23 cellular contexts compared by ENCODE assay signal in the genomic region with DNA sequence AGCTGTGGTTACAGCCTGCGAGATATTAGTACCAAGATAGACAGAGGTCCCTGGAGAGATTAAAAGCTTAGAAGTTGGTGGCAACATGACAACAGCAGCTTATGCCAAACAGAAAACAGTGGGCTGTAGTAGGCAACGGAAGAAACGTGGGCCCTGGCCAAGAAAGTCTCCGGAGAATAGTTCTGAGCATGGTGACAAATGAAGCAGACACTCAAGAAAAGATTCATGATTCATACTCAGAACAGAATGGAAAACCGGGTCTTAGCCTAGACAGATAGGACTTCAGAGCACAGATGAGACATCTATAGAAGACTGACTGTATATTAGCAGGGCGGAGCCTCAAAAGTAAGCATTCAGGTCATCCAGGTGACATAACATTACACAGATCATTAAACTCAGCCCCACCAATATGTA.
DNase-seq lines count a peak whose midpoint lies in the region; ATAC-seq lines count a peak whose summit lies in the region.
"Had no signal": no experiment of that assay in that cellular context is flagged by ENCODE, and none has a peak within 500 bp of the region (broad histone marks: within the 10 kb centered on the region; RNA-seq: fewer than 3 reads in every experiment).

No MANE protein-coding gene starts in this region.

- no peaks in the 10 kb centered on the region for H3K27me3 ChIP-seq in neuronal stem cell (ENCODE audit: control insufficient read depth in 3 of 3, insufficient read depth in 3 of 3, low read depth in 1 of 3, low read length in 3 of 3)
- H3K27me3 ChIP-seq: right lobe of liver, tibial artery had no signal

- no peak overlapping the region for H4K91ac ChIP-seq in neuronal stem cell (ENCODE audit: low read depth, low read length, poor library complexity)

- no peak overlapping the region for H2BK15ac ChIP-seq in neuronal stem cell (ENCODE audit: low read length)

- H3K9me3 ChIP-seq in neuronal stem cell (replicated peaks in 1 of 2; ENCODE audit: control insufficient read depth in 2 of 2, insufficient read depth in 1 of 2, low read depth in 1 of 2, low read length in 2 of 2), result no peaks in the 10 kb centered on the region
- H3K9me3 ChIP-seq: left ventricle myocardium inferior, right lobe of liver, tibial artery had no signal

- H4K8ac ChIP-seq in neuronal stem cell (ENCODE audit: low read depth, low read length), result no peak overlapping the region

- H3K9ac ChIP-seq in neuronal stem cell (ENCODE audit: low read depth, low read length, poor library complexity), result no peak overlapping the region

- H3K27ac ChIP-seq in neuronal stem cell (replicated peaks; ENCODE audit: low read length), result no peak overlapping the region
- H3K27ac ChIP-seq: left ventricle myocardium inferior, right lobe of liver, tibial artery had no signal

- H2BK5ac ChIP-seq in neuronal stem cell (ENCODE audit: low read length), result no peak overlapping the region

- H3K4ac ChIP-seq in neuronal stem cell (ENCODE audit: low read length), result no peak overlapping the region

- no peak overlapping the region for H3K23ac ChIP-seq in neuronal stem cell (ENCODE audit: low read depth, low read length, poor library complexity)

- DNase-seq in D341Med (ENCODE audit: low spot score) (peak; percentile 70), NCI-H146 (lab: John Stamatoyannopoulos, UW) (peak; percentile 56), astrocyte of the hippocampus (ENCODE audit: low read depth, low spot score) (peak; percentile 32), neuronal stem cell (ENCODE audit: low spot score) (no peak), mesenteric fat pad (ENCODE audit: low spot score) (no peak)
- DNase-seq: activated CD4-positive, alpha-beta T cell treated with anti-CD3 and anti-CD28 coated beads, Interleukin-2, amount 50 U/mL, for 4 hours; amniotic stem cell; COR-L47; effector CD8-positive, alpha-beta T cell; glutamatergic neuron; H7; IMR-90; left ventricle myocardium inferior; MM.1S; NCI-H1694 treated with DMSO at 0.1 percent for 48 hours; NCI-H226; occipital lobe; right lobe of liver; Right ventricle myocardium superior; stimulated activated naive CD4-positive, alpha-beta T cell; tibial artery had no signal

- H3K4me1 ChIP-seq in neuronal stem cell (ENCODE audit: control insufficient read depth in 2 of 2, insufficient read depth in 1 of 2, low read depth in 1 of 2, low read length in 2 of 2), result no peaks in the 10 kb centered on the region
- H3K4me1 ChIP-seq: left ventricle myocardium inferior, right lobe of liver, tibial artery had no signal

- H3K4me2 ChIP-seq in neuronal stem cell (ENCODE audit: insufficient read depth, low read length, poor library complexity, severe bottlenecking), result no peak overlapping the region

- no peak overlapping the region for H3K14ac ChIP-seq in neuronal stem cell (ENCODE audit: low read length)

- no peaks in the 10 kb centered on the region for H3K79me1 ChIP-seq in neuronal stem cell (ENCODE audit: low read depth, low read length)

- no peak overlapping the region for H3K4me3 ChIP-seq in neuronal stem cell (ENCODE audit: low read length in 2 of 2)
- H3K4me3 ChIP-seq: left ventricle myocardium inferior, right lobe of liver, tibial artery had no signal

- no peak overlapping the region for H2BK120ac ChIP-seq in neuronal stem cell (ENCODE audit: low read depth, low read length)

- H2AK5ac ChIP-seq in neuronal stem cell (ENCODE audit: low read depth, low read length), result no peak overlapping the region

- peak overlapping the region; percentile 32 for H2AFZ ChIP-seq in neuronal stem cell (ENCODE audit: low read length)

- H2BK12ac ChIP-seq in neuronal stem cell (ENCODE audit: low read length), result no peak overlapping the region

- no CpG with 5 or more reads among the region's 6 CpGs for whole genome bisulfite sequencing in neuronal stem cell (ENCODE audit: extremely low coverage in 2 of 2, insufficient read length in 2 of 2, insufficient replicate concordance in 1 of 2), 2 donors

- no peak for ATAC-seq in GM21825 (IDR thresholded peaks at IDR 0.05; ENCODE audit: unreplicated experiment)
- ATAC-seq in GM21717 (IDR thresholded peaks at IDR 0.05; ENCODE audit: unreplicated experiment), result no peak
- ATAC-seq: right lobe of liver had no signal

- H3K18ac ChIP-seq in neuronal stem cell (ENCODE audit: low read length), result no peak overlapping the region

- no peaks in the 10 kb centered on the region for H3K36me3 ChIP-seq in neuronal stem cell (replicated peaks in 1 of 2; ENCODE audit: control insufficient read depth in 2 of 2, insufficient read depth in 2 of 2, low read length in 2 of 2)
- H3K36me3 ChIP-seq: left ventricle myocardium inferior, right lobe of liver, tibial artery had no signal

Comparison
In these comparisons a context has a peak if more than half of its experiments do, and no peak if none do; other contexts are left out.
1. DNase-seq: peak in D341Med (single experiment), NCI-H146 (single experiment) and astrocyte of the hippocampus (single experiment); none in neuronal stem cell (single experiment) and mesenteric fat pad (single experiment).